38 cellular contexts compared by ENCODE assay signal in the genomic region with DNA sequence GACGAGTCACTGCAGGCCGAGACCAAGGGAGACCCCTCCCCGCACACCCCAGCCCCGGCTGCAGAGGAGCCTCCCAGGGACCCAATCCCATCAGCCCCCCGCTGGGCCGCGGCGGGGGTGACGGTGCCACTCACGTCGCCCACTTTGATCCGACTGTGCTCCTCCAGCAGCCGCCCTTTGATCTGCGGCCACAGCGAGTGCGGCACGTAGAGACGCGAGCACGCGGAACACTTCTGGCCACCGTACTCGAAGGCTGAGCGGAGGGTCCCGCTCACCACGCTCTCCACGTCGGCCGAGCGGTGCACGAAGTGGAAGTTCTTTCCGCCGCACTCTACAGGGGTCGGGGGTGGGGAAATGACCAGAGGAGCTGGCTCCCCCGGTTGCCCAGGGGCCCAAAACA. TPM values are rescaled to one million over a fixed set of nuclear protein-coding genes. Genes with fewer than 3 reads are reported as not detected.
"Had no signal": no experiment of that assay in that cellular context is flagged by ENCODE, and none has a peak within 500 bp of the region (broad histone marks: within the 10 kb centered on the region; RNA-seq: fewer than 3 reads in every experiment).

No MANE protein-coding gene starts in this region.

- H3K9me3 ChIP-seq: adrenal gland, body of pancreas, breast epithelium had no signal

- H3K4me3 ChIP-seq: adrenal gland, body of pancreas, breast epithelium had no signal

- ATAC-seq: activated CD8-positive, alpha-beta T cell treated with anti-CD3 and anti-CD28 coated beads for 36 hours; activated naive CD4-positive, alpha-beta T cell treated with anti-CD3 and anti-CD28 coated beads, Interleukin-2, amount 50 U/mL, for 72 hours; activated T-cell treated with anti-CD3 and anti-CD28 coated beads, Interleukin-2, amount 50 U/mL, for 4 hours; activated T-cell treated with anti-CD3 and anti-CD28 coated beads, Interleukin-2, amount 50 U/mL, for 72 hours; activated T-helper 17 cell treated with anti-CD3 and anti-CD28 coated beads, Interleukin-2, amount 50 U/mL, for 72 hours; body of pancreas had no signal

- FAIRE-seq: astrocyte, TTC549 had no signal

- H3K36me3 ChIP-seq: adrenal gland, brain microvascular endothelial cell, breast epithelium had no signal

- H3K27ac ChIP-seq: adrenal gland, body of pancreas, brain microvascular endothelial cell, breast epithelium, VCaP had no signal

- DNase-seq: activated B cell treated with CpG ODN at 0.5 μM for 24 hours; activated CD4-positive, alpha-beta memory T cell treated with anti-CD3 and anti-CD28 coated beads for 36 hours; activated CD4-positive, alpha-beta T cell treated with anti-CD3 and anti-CD28 coated beads for 4 hours; activated CD4-positive, alpha-beta T cell treated with anti-CD3 and anti-CD28 coated beads, Interleukin-2, amount 10 ng/mL, durations not matched to agents 24 days and 14 days; activated CD4-positive, alpha-beta T cell treated with anti-CD3 and anti-CD28 coated beads, Interleukin-2, amount 50 U/mL, for 1 hour; activated CD4-positive, alpha-beta T cell treated with anti-CD3 and anti-CD28 coated beads, Interleukin-2, amount 50 U/mL, for 4 hours; activated CD4-positive, CD25-positive, alpha-beta regulatory T cell treated with anti-CD3 and anti-CD28 coated beads, Interleukin-2, amount 50 U/mL, for 72 hours; activated CD8-positive, alpha-beta memory T cell treated with anti-CD3 and anti-CD28 coated beads, Interleukin-2, amount 50 U/mL, for 4 hours; activated CD8-positive, alpha-beta T cell treated with anti-CD3 and anti-CD28 coated beads for 36 hours; activated effector memory CD4-positive, alpha-beta T cell treated with anti-CD3 and anti-CD28 coated beads, Interleukin-2, amount 50 U/mL, for 16 hours; activated gamma-delta T cell treated with Interleukin-2 at 50 U/mL for 16 hours; activated naive CD4-positive, alpha-beta T cell; activated naive CD4-positive, alpha-beta T cell treated with anti-CD3 and anti-CD28 coated beads for 36 hours; activated naive CD4-positive, alpha-beta T cell treated with anti-CD3 and anti-CD28 coated beads, Interleukin-2, amount 50 U/mL, for 16 hours; activated naive CD8-positive, alpha-beta T cell treated with anti-CD3 and anti-CD28 coated beads for 36 hours; activated T-cell treated with anti-CD3 and anti-CD28 coated beads for 4 hours; activated T-cell treated with anti-CD3 and anti-CD28 coated beads, Interleukin-2, amount 50 U/mL, for 1 hour; activated T-cell treated with anti-CD3 and anti-CD28 coated beads, Interleukin-2, amount 50 U/mL, for 4 hours; activated T-cell treated with anti-CD3 and anti-CD28 coated beads, Interleukin-2, amount 50 U/mL, for 72 hours; adrenal gland; amniotic stem cell; aorta; body of pancreas; brain microvascular endothelial cell; central memory CD4-positive, alpha-beta T cell; T-helper 1 cell; T-helper 2 cell; T-helper 9 cell had no signal

- H3K27me3 ChIP-seq: adrenal gland, body of pancreas, brain microvascular endothelial cell, breast epithelium had no signal

- H3K4me1 ChIP-seq: body of pancreas, breast epithelium had no signal

RNA-seq across cellular contexts. Expression of gene TAS1R2, which starts 17.8 kb away (rescaled TPM):
- total RNA-seq: activated B cell treated with CpG ODN at 0.5 μM for 24 hours; activated CD4-positive, alpha-beta memory T cell treated with anti-CD3 and anti-CD28 coated beads for 36 hours; activated CD4-positive, alpha-beta T cell treated with anti-CD3 and anti-CD28 coated beads, Interleukin-2, amount 10 ng/mL, durations not matched to agents 24 days and 14 days; activated CD8-positive, alpha-beta memory T cell treated with anti-CD3 and anti-CD28 coated beads for 36 hours; activated CD8-positive, alpha-beta T cell treated with anti-CD3 and anti-CD28 coated beads for 36 hours; activated naive CD4-positive, alpha-beta T cell treated with anti-CD3 and anti-CD28 coated beads for 36 hours; activated naive CD4-positive, alpha-beta T cell treated with anti-CD3 and anti-CD28 coated beads, Interleukin-2, amount 50 U/mL, for 72 hours; activated naive CD8-positive, alpha-beta T cell treated with anti-CD3 and anti-CD28 coated beads for 36 hours; activated T-cell treated with anti-CD3 and anti-CD28 coated beads, Interleukin-2, amount 50 U/mL, for 4 hours; activated T-cell treated with anti-CD3 and anti-CD28 coated beads, Interleukin-2, amount 50 U/mL, for 72 hours; activated T-helper 1 cell treated with anti-CD3 and anti-CD28 coated beads, Interleukin-12 subunit alpha, Interleukin-12 subunit beta, Interleukin-2, Interleukin-4 antibody, amounts not matched to agents 30 ng/mL and 10 ng/mL and 1 ng/mL, durations not matched to agents 14 hours and 24 hours and 36 hours; activated T-helper 17 cell treated with anti-CD3 and anti-CD28 coated beads, Interleukin-2, amount 50 U/mL, for 72 hours; adrenal gland; aorta; astrocyte; body of pancreas; breast epithelium; cardiac septum; cerebellum had no signal
- polyA plus RNA-seq: adrenal gland, aorta had no signal
